10 cellular contexts compared by ENCODE assay signal in the genomic region with DNA sequence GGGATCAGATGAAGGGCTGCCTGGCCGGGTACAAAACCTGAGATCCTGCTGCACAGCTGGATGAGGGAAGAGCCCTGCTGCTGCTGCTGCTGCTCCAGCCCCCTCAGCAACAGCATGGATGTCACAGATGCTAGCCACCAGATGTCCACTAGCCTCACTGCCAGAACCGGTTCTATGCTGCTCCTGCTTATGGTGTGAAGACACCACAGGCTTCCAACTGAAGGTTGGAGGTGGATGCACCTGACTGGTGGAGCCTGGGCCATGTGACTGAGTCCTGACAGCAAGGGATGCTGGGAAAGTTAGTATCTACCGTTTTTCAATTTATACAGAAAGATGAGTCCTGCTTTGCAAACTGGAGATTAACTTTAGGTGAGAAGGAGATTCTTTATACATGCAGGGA. TPM values are rescaled to one million over a fixed set of nuclear protein-coding genes. Genes with fewer than 3 reads are reported as not detected.
DNase-seq lines count a peak whose midpoint lies in the region; ATAC-seq lines count a peak whose summit lies in the region.
"Had no signal": no experiment of that assay in that cellular context is flagged by ENCODE, and none has a peak within 500 bp of the region (broad histone marks: within the 10 kb centered on the region; RNA-seq: fewer than 3 reads in every experiment).

No MANE protein-coding gene starts in this region.

- DNase-seq in NCI-H748 (lab: John Stamatoyannopoulos, UW; ENCODE audit: unreplicated experiment) (peak; percentile 60), NCI-H748 treated with DMSO at 0.1 percent for 48 hours (lab: John Stamatoyannopoulos, UW) (no peak), NCI-H1092 (lab: John Stamatoyannopoulos, UW) (peak; percentile 60), T-helper 17 cell (no peak), occipital lobe (lab: John Stamatoyannopoulos, UW) (peak; percentile 67), dermis blood vessel endothelial cell (no peak), HCEC 1CT (no peak)
- DNase-seq: activated T-cell treated with anti-CD3 and anti-CD28 coated beads, Interleukin-2, amount 50 U/mL, for 4 hours; heart left ventricle had no signal

- no peaks in the 10 kb centered on the region for H3K27me3 Mint-ChIP-seq in T-helper 17 cell

- H3K4me3 Mint-ChIP-seq in T-helper 17 cell, result no peak overlapping the region
- H3K4me3 Mint-ChIP-seq: activated T-cell treated with anti-CD3 and anti-CD28 coated beads, Interleukin-2, amount 50 U/mL, for 4 hours had no signal

- no peak overlapping the region for H3K27ac Mint-ChIP-seq in T-helper 17 cell

- H3K36me3 Mint-ChIP-seq in T-helper 17 cell (ENCODE audit: low read depth), result no peaks in the 10 kb centered on the region

- ATAC-seq in T-helper 17 cell (peak; percentile 47), HG03354 (IDR thresholded peaks at IDR 0.05; ENCODE audit: poor library complexity, severe bottlenecking, unreplicated experiment) (no peak)
- ATAC-seq: heart left ventricle had no signal

- peaks cover 2% of the 10 kb centered on the region for H3K4me1 Mint-ChIP-seq in T-helper 17 cell

- H3K9me3 ChIP-seq in T-helper 17 cell (ENCODE audit: control insufficient read depth, low read length, poor library complexity, severe bottlenecking), result no peaks in the 10 kb centered on the region
- H3K9me3 ChIP-seq: heart left ventricle had no signal

RNA-seq across cellular contexts. Expression of a gene that starts 17.6 kb away (rescaled TPM):
- total RNA-seq in T-helper 17 cell, result 1,000 to 10,000 TPM; 1,202 to 1,502 TPM
- 3,469 TPM for total RNA-seq in occipital lobe
- 6,291 and 7,288 TPM in 2 replicates for total RNA-seq in dermis blood vessel endothelial cell

RNA-seq across cellular contexts. Expression of a gene that starts 33.2 kb away (rescaled TPM):
- under 1 TPM; 0.65 to 0.72 TPM for total RNA-seq in T-helper 17 cell
- total RNA-seq in occipital lobe, result 5.6 TPM
- 0.42 and 1.0 TPM in 2 replicates for total RNA-seq in dermis blood vessel endothelial cell

RNA-seq across cellular contexts. Expression of a gene that starts 57.2 kb away (rescaled TPM):
- total RNA-seq in T-helper 17 cell (10 to 100 TPM; 25.2 to 30.6 TPM), occipital lobe (24.2 TPM), dermis blood vessel endothelial cell (26.0 and 27.1 TPM in 2 replicates)

Comparison
In these comparisons a context has a peak if more than half of its experiments do, and no peak if none do; other contexts are left out.
1. DNase-seq: peak in NCI-H748 (single experiment), NCI-H1092 (single experiment) and occipital lobe (single experiment); none in NCI-H748 treated with DMSO at 0.1 percent for 48 hours (single experiment), T-helper 17 cell (0 of 3), dermis blood vessel endothelial cell (single experiment) and HCEC 1CT (single experiment).